Comparison of ENCODE assay signal across 28 cellular contexts in genomic region chr9:79862921-79863890, GRCh38.
"Had no signal": no experiment of that assay in that cellular context is flagged by ENCODE, and none has a peak within 500 bp of the region (broad histone marks: within the 10 kb centered on the region; RNA-seq: fewer than 3 reads in every experiment).

No MANE protein-coding gene starts in this region.

- H3K9me3 ChIP-seq: ascending aorta, colonic mucosa, gastroesophageal sphincter had no signal

- H3K4me1 ChIP-seq: ascending aorta, breast epithelium, colonic mucosa, esophagus squamous epithelium, gastroesophageal sphincter had no signal

- H3K36me3 ChIP-seq: ascending aorta, breast epithelium, cardiac muscle cell, colonic mucosa, esophagus squamous epithelium, gastroesophageal sphincter had no signal

- ATAC-seq: activated CD4-positive, alpha-beta T cell treated with anti-CD3 and anti-CD28 coated beads for 36 hours; activated CD8-positive, alpha-beta T cell treated with anti-CD3 and anti-CD28 coated beads, Interleukin-2, amount 10 ng/mL, durations not matched to agents 7 days and 5 days; activated naive CD4-positive, alpha-beta T cell treated with anti-CD3 and anti-CD28 coated beads, Interleukin-2, amount 50 U/mL, for 72 hours; activated T-cell treated with anti-CD3 and anti-CD28 coated beads, Interleukin-2, amount 50 U/mL, for 72 hours; gastroesophageal sphincter; T-helper 17 cell had no signal

- H3K27me3 ChIP-seq: ascending aorta, breast epithelium, cardiac muscle cell, colonic mucosa, esophagus squamous epithelium, gastroesophageal sphincter had no signal

- DNase-seq: activated CD4-positive, alpha-beta memory T cell treated with anti-CD3 and anti-CD28 coated beads for 36 hours; activated CD4-positive, alpha-beta T cell treated with anti-CD3 and anti-CD28 coated beads for 36 hours; activated CD4-positive, alpha-beta T cell treated with anti-CD3 and anti-CD28 coated beads, Interleukin-2, amount 10 ng/mL, durations not matched to agents 24 days and 14 days; activated CD4-positive, CD25-positive, alpha-beta regulatory T cell; activated CD4-positive, CD25-positive, alpha-beta regulatory T cell treated with anti-CD3 and anti-CD28 coated beads, Interleukin-2, amount 50 U/mL, for 72 hours; activated CD8-positive, alpha-beta memory T cell treated with anti-CD3 and anti-CD28 coated beads, Interleukin-2, amount 50 U/mL, for 48 hours; activated CD8-positive, alpha-beta T cell treated with anti-CD3 and anti-CD28 coated beads, Interleukin-2, amount 10 ng/mL, durations not matched to agents 7 days and 5 days; activated gamma-delta T cell; activated naive CD4-positive, alpha-beta T cell; activated naive CD4-positive, alpha-beta T cell treated with anti-CD3 and anti-CD28 coated beads, Interleukin-2, amount 10 ng/mL, durations not matched to agents 7 days and 5 days; activated naive CD8-positive, alpha-beta T cell treated with anti-CD3 and anti-CD28 coated beads, Interleukin-2, amount 10 ng/mL, durations not matched to agents 7 days and 5 days; activated T-cell treated with anti-CD3 and anti-CD28 coated beads for 4 hours; activated T-cell treated with anti-CD3 and anti-CD28 coated beads, Interleukin-2, amount 50 U/mL, for 24 hours; activated T-cell treated with anti-CD3 and anti-CD28 coated beads, Interleukin-2, amount 50 U/mL, for 72 hours; central memory CD4-positive, alpha-beta T cell; cerebellar nuclear complex; colonic mucosa; effector CD8-positive, alpha-beta T cell; esophagus squamous epithelium; foreskin melanocyte; T-helper 1 cell; T-helper 17 cell had no signal

- H3K27ac ChIP-seq: ascending aorta, breast epithelium, cardiac muscle cell, colonic mucosa, epithelial cell of prostate, esophagus squamous epithelium, gastroesophageal sphincter had no signal

- H3K4me3 ChIP-seq: ascending aorta, breast epithelium, cardiac muscle cell, colonic mucosa, esophagus squamous epithelium, gastroesophageal sphincter had no signal
